ENCODE assay signal across 8 cellular contexts in genomic region chr6:11618533-11618932, GRCh38.
DNase-seq lines count a peak whose midpoint lies in the region; ATAC-seq and TF ChIP-seq lines count a peak whose summit lies in the region.
"Had no signal": no experiment of that assay in that cellular context is flagged by ENCODE, and none has a peak within 500 bp of the region (broad histone marks: within the 10 kb centered on the region; RNA-seq: fewer than 3 reads in every experiment).

No MANE protein-coding gene starts in this region.

- BruUV-seq in IMR-90 (replicated peaks; lab: Mats Ljungman, UMichigan): no TSS peak

- no peak overlapping the region for H2AFZ ChIP-seq in IMR-90 (replicated peaks; ENCODE audit: low read length, poor library complexity)

- H3K36me3 ChIP-seq in IMR-90 (ENCODE audit: control insufficient read depth, insufficient read depth, low read length) (no peaks in the 10 kb centered on the region), WERI-Rb-1 (no peaks in the 10 kb centered on the region), mesendoderm (ENCODE audit: control insufficient read depth, insufficient read depth, low read length) (no peaks in the 10 kb centered on the region)

- peak; percentile 48 for TF ChIP-seq RAD21 in IMR-90 (IDR thresholded peaks at IDR 0.05; ENCODE audit: low read length)

- peaks cover 16% of the 10 kb centered on the region for H3K9me1 ChIP-seq in IMR-90 (ENCODE audit: insufficient read depth, low read length)

- WGBS in IMR-90 (ENCODE audit: extremely low coverage in 2 of 2, insufficient read length in 1 of 2), 2 experiments: no CpG with 5 or more reads among the region's 4 CpGs
- no CpG with 5 or more reads among the region's 4 CpGs for WGBS in mesendoderm (ENCODE audit: extremely low coverage, insufficient coverage, low lambda C conversion rate)

- H3K79me1 ChIP-seq in IMR-90 (ENCODE audit: low read depth in 1 of 2, low read length in 2 of 2) (peaks cover 0 to 9% of the 10 kb centered on the region in 2 experiments; a peak in 2 of 4 replicates), mesendoderm (ENCODE audit: low read length) (no peaks in the 10 kb centered on the region)

- H3K4ac ChIP-seq in IMR-90 (ENCODE audit: low read depth, low read length) (peak overlapping the region; percentile 94), mesendoderm (ENCODE audit: low read depth, low read length) (no peak overlapping the region)

- H4K91ac ChIP-seq in IMR-90 (ENCODE audit: insufficient read depth, low read depth, low read length): peak overlapping the region; percentile 69

- H3K9me3 ChIP-seq in IMR-90 (ENCODE audit: control insufficient read depth, insufficient read depth, low read length): no peaks in the 10 kb centered on the region
- no peaks in the 10 kb centered on the region for H3K9me3 ChIP-seq in WERI-Rb-1 (ENCODE audit: severe bottlenecking)

- dilution Hi-C loops in IMR-90 (cut with HindIII; ENCODE audit: low sequenced_read_pairs, unreplicated experiment): no loop called here

- no peaks in the 10 kb centered on the region for H4K20me1 ChIP-seq in IMR-90 (ENCODE audit: insufficient read depth, low read length)

- DNase-seq in GM10266 (ENCODE audit: extremely low spot score) (peak; percentile 28), IMR-90 (peak; percentile 49), WERI-Rb-1 (no peak), mesendoderm (peak; percentile 53), hepatic stellate cell (ENCODE audit: low spot score) (no peak)
- DNase-seq in NK-92 treated with Interleukin-12 subunit alpha and Interleukin-12 subunit beta, amount 100 ng/mL, for 24 hours (lab: John Stamatoyannopoulos, UW): no peak
- DNase-seq: stimulated activated CD8-positive, alpha-beta memory T cell treated with anti-CD3 and anti-CD28 coated beads, Interleukin-4, amount 100 ng/mL, for 48 hours had no signal

- CTCF ChIA-PET in IMR-90 (lab: Yijun Ruan, JAX): no interaction called here

- H3K4me3 ChIP-seq in IMR-90 (ENCODE audit: insufficient read depth, low read depth, low read length) (no peak overlapping the region), WERI-Rb-1 (ENCODE audit: low read depth, low read length) (no peak overlapping the region), mesendoderm (ENCODE audit: low read length) (no peak overlapping the region)

- in situ Hi-C loops in IMR-90 (cut with MboI; ENCODE audit: low sequenced_read_pairs): loop anchor here (5.0 kb wide), 1 partner anchor 34 kb away; no protein-coding TSS in a partner anchor

- peak overlapping the region; percentile 11 for H2BK5ac ChIP-seq in IMR-90 (ENCODE audit: low read depth, low read length, poor library complexity, severe bottlenecking)
- no peak overlapping the region for H2BK5ac ChIP-seq in mesendoderm (ENCODE audit: low read length)

- H3K56ac ChIP-seq in IMR-90 (ENCODE audit: extremely low read depth, insufficient read depth, low read length) (no peak overlapping the region), mesendoderm (ENCODE audit: low read length) (no peak overlapping the region)

- H2AK5ac ChIP-seq in IMR-90 (ENCODE audit: low read depth, low read length) (peak overlapping the region; percentile 94), mesendoderm (ENCODE audit: low read length) (no peak overlapping the region)

- H3K27ac ChIP-seq in IMR-90 (ENCODE audit: insufficient read depth, low read length): no peak overlapping the region
- H3K27ac ChIP-seq in WERI-Rb-1: no peak overlapping the region
- no peak overlapping the region for H3K27ac ChIP-seq in mesendoderm (ENCODE audit: low read depth, low read length)

- POLR2A ChIA-PET in IMR-90 (lab: Charles Lee; ENCODE audit: unreplicated experiment): no interaction called here

- H4K5ac ChIP-seq in IMR-90 (ENCODE audit: low read depth, low read length) (peak overlapping the region; percentile 81; the same call in 1 of the 2 replicates), mesendoderm (ENCODE audit: low read length) (no peak overlapping the region)

- no peak overlapping the region for H3K4me2 ChIP-seq in IMR-90 (ENCODE audit: low read depth, low read length)
- no peak overlapping the region for H3K4me2 ChIP-seq in mesendoderm (ENCODE audit: low read length)

- peak overlapping the region; percentile 49 for H3K14ac ChIP-seq in IMR-90 (replicated peaks; ENCODE audit: low read depth, low read length)

- ATAC-seq in IMR-90 (ENCODE audit: low read depth) (no peak), HG03108 (IDR thresholded peaks at IDR 0.05; ENCODE audit: unreplicated experiment) (no peak)

- intact Hi-C loops in IMR-90 (cut with micrococcal nuclease): loop anchor here (5.0 kb wide), 1 partner anchor 394 kb away; the partner anchor contains the start of gene HIVEP1

- H3K27me3 ChIP-seq in IMR-90 (ENCODE audit: control insufficient read depth, insufficient read depth, low read length) (no peaks in the 10 kb centered on the region), WERI-Rb-1 (ENCODE audit: insufficient read depth, low read depth, severe bottlenecking) (no peaks in the 10 kb centered on the region), mesendoderm (ENCODE audit: insufficient read depth, low read length, poor library complexity) (no peaks in the 10 kb centered on the region)

- H3K23ac ChIP-seq in IMR-90 (ENCODE audit: low read depth, low read length) (peak overlapping the region; percentile 76; the same call in 1 of the 2 replicates), mesendoderm (ENCODE audit: low read length) (no peak overlapping the region)

- H2AK9ac ChIP-seq in IMR-90 (replicated peaks; ENCODE audit: low read depth, low read length, poor library complexity): no peak overlapping the region

- peak overlapping the region; percentile 93 for H2BK20ac ChIP-seq in IMR-90 (ENCODE audit: low read depth, low read length)

- H2BK15ac ChIP-seq in IMR-90 (ENCODE audit: low read depth, low read length): peak overlapping the region; percentile 67; the same call in 2 of the 3 replicates
- H2BK15ac ChIP-seq in mesendoderm (replicated peaks; ENCODE audit: low read depth): no peak overlapping the region

- H3K9ac ChIP-seq in IMR-90 (ENCODE audit: low read depth, low read length): no peak overlapping the region
- no peak overlapping the region for H3K9ac ChIP-seq in mesendoderm (ENCODE audit: low read length)

- no peaks in the 10 kb centered on the region for H3K79me2 ChIP-seq in mesendoderm (ENCODE audit: control insufficient read depth, insufficient read depth, low read length)

- H3K18ac ChIP-seq in IMR-90 (ENCODE audit: low read depth, low read length) (peak overlapping the region; percentile 48; the same call in 1 of the 2 replicates), mesendoderm (ENCODE audit: low read length) (no peak overlapping the region)

- TF ChIP-seq CTCF in GM10266 (IDR thresholded peaks at IDR 0.05; ENCODE audit: control insufficient read depth, insufficient read depth, low read depth, missing control alignments): peak; percentile 32
- peak; percentile 37 for TF ChIP-seq CTCF in IMR-90 (conservative IDR thresholded peaks at IDR 0.05; ENCODE audit: low read depth, low read length)
- 0 out of 2 replicates have a peak, but pooled peaks have one; percentile 19 for TF ChIP-seq CTCF in WERI-Rb-1 (IDR thresholded peaks at IDR 0.05; ENCODE audit: low read depth, low read length)

- H3K4me1 ChIP-seq in IMR-90 (ENCODE audit: control insufficient read depth, insufficient read depth, low read length) (peaks cover 14% of the 10 kb centered on the region), mesendoderm (ENCODE audit: control insufficient read depth, low read depth, low read length) (no peaks in the 10 kb centered on the region)

- no peak for TF ChIP-seq POLR2A in IMR-90 (IDR thresholded peaks at IDR 0.05; ENCODE audit: low read depth, low read length)

- H2BK120ac ChIP-seq in IMR-90 (ENCODE audit: low read depth, low read length) (peak overlapping the region; percentile 94), mesendoderm (ENCODE audit: low read depth, low read length) (no peak overlapping the region)

- H4K8ac ChIP-seq in IMR-90 (ENCODE audit: low read depth in 2 of 2, low read length in 2 of 2): peak overlapping the region; percentile 2 to 64; a peak in 2 of 4 replicates
- H4K8ac ChIP-seq in mesendoderm (ENCODE audit: low read depth, low read length): no peak overlapping the region

TF ChIP-seq in IMR-90, 13 proteins besides CTCF, POLR2A, EP300 and RAD21:
- TF ChIP-seq MAZ (IDR thresholded peaks at IDR 0.05; ENCODE audit: borderline replicate concordance, low read depth, low read length) (no peak), MXI1 (IDR thresholded peaks at IDR 0.05; ENCODE audit: borderline replicate concordance, low read depth, low read length) (no peak), ELK1 (IDR thresholded peaks at IDR 0.05; ENCODE audit: borderline replicate concordance, low read depth, low read length) (no peak), RCOR1 (IDR thresholded peaks at IDR 0.05; ENCODE audit: insufficient replicate concordance, low read length) (no peak), CHD1 (IDR thresholded peaks at IDR 0.05; ENCODE audit: low read depth, low read length) (no peak), SMC3 (IDR thresholded peaks at IDR 0.05; ENCODE audit: low read depth, low read length) (0 out of 2 replicates have a peak, but pooled peaks have one; percentile 17), MAFK (IDR thresholded peaks at IDR 0.05; ENCODE audit: low read depth, low read length) (no peak), FOS (IDR thresholded peaks at IDR 0.05; ENCODE audit: low read depth, low read length) (no peak)
TF ChIP-seq in IMR-90: peak in this region for 1.

Comparison
In these comparisons a context has a peak if more than half of its experiments do, and no peak if none do; other contexts are left out.
1. DNase-seq: peak in GM10266 (single experiment), IMR-90 (single experiment) and mesendoderm (single experiment); none in WERI-Rb-1 (single experiment), hepatic stellate cell (single experiment) and NK-92 treated with Interleukin-12 subunit alpha and Interleukin-12 subunit beta, amount 100 ng/mL, for 24 hours (single experiment).
2. Peak in every context shown above with its lines, with median percentiles within 50 percentile points of each other: CTCF ChIP-seq.